In the genomic region with DNA sequence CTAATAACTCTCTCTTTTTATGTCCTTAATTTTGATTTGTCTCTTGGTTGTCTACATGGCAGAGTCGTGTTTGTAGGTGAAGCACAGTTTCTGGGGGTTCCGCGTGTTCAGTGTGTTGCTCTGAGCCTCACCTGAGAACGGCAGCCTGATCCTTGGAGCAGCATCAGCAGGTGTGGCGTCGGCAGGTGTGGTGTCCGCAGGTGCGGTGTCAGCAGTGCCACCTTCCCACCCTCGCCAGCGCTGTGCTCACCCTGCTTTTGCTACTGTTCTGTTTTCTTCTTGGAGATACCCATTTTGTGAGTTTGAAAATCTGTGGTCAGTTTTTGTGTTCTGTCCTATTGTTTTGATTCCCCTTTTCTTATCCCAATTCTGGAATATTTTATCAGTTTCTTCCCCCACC, we compare ENCODE assay signal across 25 cellular contexts.
"Had no signal": no experiment of that assay in that cellular context is flagged by ENCODE, and none has a peak within 500 bp of the region (broad histone marks: within the 10 kb centered on the region; RNA-seq: fewer than 3 reads in every experiment).

No MANE protein-coding gene starts in this region.

- DNase-seq: Kasumi-1; MV-4-11; NCI-H1048; NCI-H1105; NCI-H1436 treated with DMSO at 0.1 percent for 48 hours; NCI-H187; NCI-H2029; NCI-H2107; NCI-H2171; NCI-H226; NCI-H446; NCI-H510A; NCI-H524 treated with DMSO at 0.1 percent for 48 hours; NCI-H69; NK-92 treated with Interleukin-12 subunit alpha and Interleukin-12 subunit beta, amount 100 ng/mL, for 24 hours; PC-3; SHP77 treated with DMSO at 0.1 percent for 48 hours; SJCRH30; T-helper 1 cell had no signal

- H3K27me3 ChIP-seq: SJCRH30 had no signal

- H3K4me1 ChIP-seq: SJCRH30 had no signal

- H3K4me3 ChIP-seq: K562, SJCRH30 had no signal

- H3K9me3 ChIP-seq: SJCRH30 had no signal

- H3K36me3 ChIP-seq: SJCRH30 had no signal

- ATAC-seq: K562, Panc1, PC-3, SK-N-SH treated with all-trans-retinoic acid at 6 μM for 48 hours had no signal

- H3K27ac ChIP-seq: HL-60, KMS-11, RWPE1, SJCRH30 had no signal
